1 cellular context compared by ENCODE assay signal in the genomic region with DNA sequence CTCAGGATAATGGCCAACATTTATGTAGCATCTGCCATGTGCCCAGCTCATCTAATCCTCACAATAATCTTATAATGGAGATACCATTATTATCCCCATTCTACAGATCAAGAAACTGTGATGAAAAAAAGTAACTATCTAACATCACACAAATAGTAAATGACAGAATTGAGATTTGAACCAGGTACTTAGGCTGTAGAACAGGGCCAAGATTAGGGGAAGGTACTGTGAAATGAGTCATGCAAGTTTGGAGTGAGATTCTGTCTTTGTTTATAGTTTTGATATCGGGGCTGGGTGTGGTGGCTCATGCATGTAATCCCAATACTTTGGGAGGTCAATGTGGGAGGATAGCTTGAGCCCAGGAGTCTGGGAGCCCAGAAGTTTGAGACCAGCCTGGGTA.
TF ChIP-seq lines count a peak whose summit lies in the region.

No MANE protein-coding gene starts in this region.

TF ChIP-seq in HCT116, 20 proteins besides CTCF, POLR2A, EP300 and RAD21 (continued from another document):
- TF ChIP-seq, protein P1, sequence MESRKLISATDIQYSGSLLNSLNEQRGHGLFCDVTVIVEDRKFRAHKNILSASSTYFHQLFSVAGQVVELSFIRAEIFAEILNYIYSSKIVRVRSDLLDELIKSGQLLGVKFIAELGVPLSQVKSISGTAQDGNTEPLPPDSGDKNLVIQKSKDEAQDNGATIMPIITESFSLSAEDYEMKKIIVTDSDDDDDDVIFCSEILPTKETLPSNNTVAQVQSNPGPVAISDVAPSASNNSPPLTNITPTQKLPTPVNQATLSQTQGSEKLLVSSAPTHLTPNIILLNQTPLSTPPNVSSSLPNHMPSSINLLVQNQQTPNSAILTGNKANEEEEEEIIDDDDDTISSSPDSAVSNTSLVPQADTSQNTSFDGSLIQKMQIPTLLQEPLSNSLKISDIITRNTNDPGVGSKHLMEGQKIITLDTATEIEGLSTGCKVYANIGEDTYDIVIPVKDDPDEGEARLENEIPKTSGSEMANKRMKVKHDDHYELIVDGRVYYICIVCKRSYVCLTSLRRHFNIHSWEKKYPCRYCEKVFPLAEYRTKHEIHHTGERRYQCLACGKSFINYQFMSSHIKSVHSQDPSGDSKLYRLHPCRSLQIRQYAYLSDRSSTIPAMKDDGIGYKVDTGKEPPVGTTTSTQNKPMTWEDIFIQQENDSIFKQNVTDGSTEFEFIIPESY (IDR thresholded peaks at IDR 0.05; ENCODE audit: extremely low read depth, insufficient replicate concordance, low read length) = no peak
